Comparison of ENCODE assay signal across 8 cellular contexts in the genomic region with DNA sequence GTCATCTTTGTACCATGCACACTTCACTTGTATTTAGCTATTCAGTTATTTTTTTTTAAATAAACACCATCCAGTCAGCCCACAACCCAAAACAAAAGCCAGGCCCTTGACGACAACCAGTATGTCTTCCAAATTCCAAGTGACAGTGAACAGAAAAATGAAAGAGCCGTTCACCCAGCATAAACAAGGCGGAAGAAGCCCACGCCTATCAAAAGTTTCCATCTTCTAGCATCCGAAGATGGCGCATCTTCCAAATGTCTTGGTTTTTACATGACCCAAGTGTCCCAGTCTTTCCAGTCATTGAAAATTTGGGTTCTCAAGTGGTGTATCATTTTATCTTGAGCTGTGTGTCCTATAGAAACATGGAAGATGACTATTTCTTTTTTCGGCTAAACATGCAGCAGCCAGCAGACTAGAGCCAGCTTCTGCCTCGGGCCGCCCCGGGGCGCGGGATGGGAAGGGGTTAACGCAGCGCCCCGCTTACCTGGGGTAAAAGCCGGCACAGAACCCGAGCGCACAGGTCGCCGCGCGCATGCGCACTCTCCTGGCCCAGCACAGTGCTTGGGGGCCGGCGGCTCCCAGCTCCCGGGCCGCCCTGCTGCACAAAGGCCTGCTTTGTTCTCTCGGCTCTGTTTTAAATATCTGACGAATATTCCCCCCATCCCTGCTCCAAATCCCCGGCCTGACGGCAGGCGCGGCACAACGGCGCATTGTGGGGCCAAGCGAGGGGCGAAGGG.
DNase-seq lines count a peak whose midpoint lies in the region; ATAC-seq, FAIRE-seq and TF ChIP-seq lines count a peak whose summit lies in the region.

No MANE protein-coding gene starts in this region.

- no peaks in the 10 kb centered on the region for H3K36me3 ChIP-seq in endothelial cell of umbilical vein (ENCODE audit: control insufficient read depth in 2 of 2, extremely low read depth in 1 of 2, insufficient read depth in 2 of 2, low read length in 2 of 2)

- dilution Hi-C loops in endothelial cell of umbilical vein (cut with MboI; ENCODE audit: extremely low pct_ligation_motif_present, low sequenced_read_pairs) = no loop called here

- H3K27ac Mint-ChIP-seq in activated CD8-positive, alpha-beta T cell treated with anti-CD3 and anti-CD28 coated beads, Interleukin-2, amount 10 ng/mL, durations not matched to agents 7 days and 5 days = no peak overlapping the region
- peak overlapping the region in 2 of 6 donors; percentile 79 for H3K27ac Mint-ChIP-seq in naive B cell

- in situ Hi-C loops in ACHN (cut with HindIII; ENCODE audit: low pct_ligation_motif_present, low pct_unique_long_range_greater_than_20kb, low sequenced_read_pairs) = no loop called here

- no peak for TF ChIP-seq POLR2A in endothelial cell of umbilical vein (IDR thresholded peaks at IDR 0.05; ENCODE audit: low read depth, low read length)

- H3K9ac ChIP-seq in endothelial cell of umbilical vein (replicated peaks; ENCODE audit: extremely low read depth, insufficient read depth, low read length) = no peak overlapping the region

- peak overlapping the region; percentile 49 for H2AFZ ChIP-seq in endothelial cell of umbilical vein (ENCODE audit: low read depth, low read length)

- H3K9me1 ChIP-seq in endothelial cell of umbilical vein (replicated peaks; ENCODE audit: control insufficient read depth, extremely low read depth, insufficient read depth, low read length) = no peaks in the 10 kb centered on the region

- TF ChIP-seq CTCF in endothelial cell of umbilical vein (IDR thresholded peaks at IDR 0.05; ENCODE audit: extremely low read depth in 1 of 2, insufficient read depth in 1 of 2, low read depth in 1 of 2, low read length in 2 of 2) = no peak

- peak overlapping the region in 2 of 3 experiments; percentile 7 to 25 for H3K4me3 ChIP-seq in endothelial cell of umbilical vein (replicated peaks in 1 of 3; ENCODE audit: insufficient read depth in 1 of 3, low read depth in 1 of 3, low read length in 3 of 3)

- H3K4me1 Mint-ChIP-seq in activated CD8-positive, alpha-beta T cell treated with anti-CD3 and anti-CD28 coated beads, Interleukin-2, amount 10 ng/mL, durations not matched to agents 7 days and 5 days (ENCODE audit: low read depth) = peaks cover 14% of the 10 kb centered on the region
- H3K4me1 Mint-ChIP-seq in naive B cell = peaks cover 29 to 46% (median 45%) of the 10 kb centered on the region in 3 donors

- no peaks in the 10 kb centered on the region for H3K36me3 Mint-ChIP-seq in activated CD8-positive, alpha-beta T cell treated with anti-CD3 and anti-CD28 coated beads, Interleukin-2, amount 10 ng/mL, durations not matched to agents 7 days and 5 days (ENCODE audit: low read depth)
- no peaks in the 10 kb centered on the region for H3K36me3 Mint-ChIP-seq in naive B cell

- DNase-seq in GM19238 (ENCODE audit: insufficient read length, low spot score) (peak; percentile 45), endothelial cell of umbilical vein (ENCODE audit: low read depth, low spot score) (no peak), naive B cell (peak; percentile 42), D341Med (ENCODE audit: low spot score) (no peak), ACHN (no peak)
- peak; percentile 47 for DNase-seq in activated CD8-positive, alpha-beta T cell treated with anti-CD3 and anti-CD28 coated beads, Interleukin-2, amount 10 ng/mL, durations not matched to agents 7 days and 5 days
- DNase-seq in stimulated activated naive CD4-positive, alpha-beta T cell (lab: John Stamatoyannopoulos, UW) = peak in 5 of 6 experiments; percentile 5 to 54 (median 50)

- POLR2A ChIA-PET in activated CD8-positive, alpha-beta T cell treated with anti-CD3 and anti-CD28 coated beads, Interleukin-2, amount 10 ng/mL, durations not matched to agents 7 days and 5 days (lab: Charles Lee) = no interaction called here
- POLR2A ChIA-PET in endothelial cell of umbilical vein (lab: Charles Lee) = no interaction called here

- H3K79me2 ChIP-seq in endothelial cell of umbilical vein (ENCODE audit: control insufficient read depth, insufficient read depth, low read length) = no peaks in the 10 kb centered on the region

- CTCF ChIA-PET in activated CD8-positive, alpha-beta T cell treated with anti-CD3 and anti-CD28 coated beads, Interleukin-2, amount 10 ng/mL, durations not matched to agents 7 days and 5 days (lab: Charles Lee) = interaction anchor here (1.1 to 1.9 kb wide), 4 partner anchors 10 to 161 kb away, joined by 3 to 5 read pairs (median 4); no protein-coding TSS in a partner anchor
- CTCF ChIA-PET in endothelial cell of umbilical vein (lab: Charles Lee) = interaction anchor here (1.2 kb wide), 1 partner anchor 161 kb away, joined by 3 read pairs; no protein-coding TSS in a partner anchor

- H3K27me3 Mint-ChIP-seq in activated CD8-positive, alpha-beta T cell treated with anti-CD3 and anti-CD28 coated beads, Interleukin-2, amount 10 ng/mL, durations not matched to agents 7 days and 5 days (ENCODE audit: low read depth) = peaks cover 16% of the 10 kb centered on the region
- H3K27me3 Mint-ChIP-seq in naive B cell = no peaks in the 10 kb centered on the region

- H3K4me3 Mint-ChIP-seq in activated CD8-positive, alpha-beta T cell treated with anti-CD3 and anti-CD28 coated beads, Interleukin-2, amount 10 ng/mL, durations not matched to agents 7 days and 5 days = peak overlapping the region; percentile 65
- peak overlapping the region; percentile 76 to 92 (median 83) for H3K4me3 Mint-ChIP-seq in naive B cell

- no peak overlapping the region for H3K4me2 ChIP-seq in endothelial cell of umbilical vein (ENCODE audit: insufficient read depth, low read length)

- no peak for FAIRE-seq in endothelial cell of umbilical vein (lab: Jason Lieb, UNC)

- intact Hi-C loops in endothelial cell of umbilical vein (cut with micrococcal nuclease) = no loop called here

- no peaks in the 10 kb centered on the region for H3K9me3 ChIP-seq in endothelial cell of umbilical vein (replicated peaks; ENCODE audit: control insufficient read depth, insufficient read depth, low read length)

- no peak overlapping the region for H3K27ac ChIP-seq in endothelial cell of umbilical vein (ENCODE audit: insufficient read depth, low read depth, low read length)

- no peaks in the 10 kb centered on the region for H3K27me3 ChIP-seq in endothelial cell of umbilical vein (ENCODE audit: control insufficient read depth in 2 of 2, insufficient read depth in 2 of 2, low read length in 2 of 2)

- no peaks in the 10 kb centered on the region for H3K4me1 ChIP-seq in endothelial cell of umbilical vein (ENCODE audit: control insufficient read depth, extremely low read depth, insufficient read depth, low read length)

- peak; percentile 75 for ATAC-seq in activated CD8-positive, alpha-beta T cell treated with anti-CD3 and anti-CD28 coated beads, Interleukin-2, amount 10 ng/mL, durations not matched to agents 7 days and 5 days
- ATAC-seq in naive B cell (ENCODE audit: low read depth in 2 of 2) (peak; percentile 68 to 78), GM21737 (IDR thresholded peaks at IDR 0.05; ENCODE audit: unreplicated experiment) (no peak)

- no peaks in the 10 kb centered on the region for H4K20me1 ChIP-seq in endothelial cell of umbilical vein (replicated peaks; ENCODE audit: control insufficient read depth, extremely low read depth, insufficient read depth, low read length)

- no peaks in the 10 kb centered on the region for H3K9me3 Mint-ChIP-seq in activated CD8-positive, alpha-beta T cell treated with anti-CD3 and anti-CD28 coated beads, Interleukin-2, amount 10 ng/mL, durations not matched to agents 7 days and 5 days (ENCODE audit: insufficient read depth)
- H3K9me3 Mint-ChIP-seq in naive B cell = peaks cover 0 to 1% (median 0%) of the 10 kb centered on the region in 7 donors

- no TSS peak for BruUV-seq in endothelial cell of umbilical vein (replicated peaks; lab: Mats Ljungman, UMichigan)

TF ChIP-seq in endothelial cell of umbilical vein, 7 proteins besides CTCF, POLR2A, EP300 and RAD21:
- TF ChIP-seq, protein P1, sequence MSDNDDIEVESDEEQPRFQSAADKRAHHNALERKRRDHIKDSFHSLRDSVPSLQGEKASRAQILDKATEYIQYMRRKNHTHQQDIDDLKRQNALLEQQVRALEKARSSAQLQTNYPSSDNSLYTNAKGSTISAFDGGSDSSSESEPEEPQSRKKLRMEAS (IDR thresholded peaks at IDR 0.05; ENCODE audit: insufficient read depth, insufficient read length) = no peak
- TF ChIP-seq FOS (IDR thresholded peaks at IDR 0.05; ENCODE audit: borderline replicate concordance, insufficient read depth, low read length) (no peak), POLR2AphosphoS5 (IDR thresholded peaks at IDR 0.05; ENCODE audit: insufficient read depth, low read depth, low read length) (no peak)
TF ChIP-seq in endothelial cell of umbilical vein: peak in this region for 0.

Comparison
In these comparisons a context has a peak if more than half of its experiments do, and no peak if none do; other contexts are left out.
1. DNase-seq: peak in GM19238 (single experiment), activated CD8-positive, alpha-beta T cell treated with anti-CD3 and anti-CD28 coated beads, Interleukin-2, amount 10 ng/mL, durations not matched to agents 7 days and 5 days (single experiment), naive B cell (single experiment) and stimulated activated naive CD4-positive, alpha-beta T cell (5 of 6); none in endothelial cell of umbilical vein (single experiment), D341Med (single experiment) and ACHN (single experiment).